8 cellular contexts compared by ENCODE assay signal in the genomic region with DNA sequence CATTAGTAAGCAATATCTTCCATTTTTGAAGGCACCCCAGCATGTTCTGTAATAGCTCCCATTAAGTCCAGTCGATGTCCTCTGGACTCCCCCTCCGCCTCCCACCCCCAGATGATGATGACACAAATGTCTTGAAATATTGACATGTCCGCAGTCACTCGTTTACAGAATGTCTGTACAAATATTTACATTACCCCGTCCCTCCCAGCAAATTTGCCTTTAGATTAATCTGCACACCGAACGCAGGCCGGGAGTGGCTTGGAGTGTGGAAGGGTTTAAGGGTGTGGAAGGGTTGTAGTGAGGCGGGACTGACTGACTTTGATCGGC. TPM values are rescaled to one million over a fixed set of nuclear protein-coding genes. Genes with fewer than 3 reads are reported as not detected.
DNase-seq lines count a peak whose midpoint lies in the region; ATAC-seq and TF ChIP-seq lines count a peak whose summit lies in the region.

No MANE protein-coding gene starts in this region.

- H3K4me3 ChIP-seq in adipocyte (ENCODE audit: low read length), result peak overlapping the region; percentile 85
- H3K4me3 ChIP-seq in liver (ENCODE audit: low read depth in 1 of 3, low read length in 3 of 3), result peak overlapping the region; percentile 69 to 90 (median 73)

- H3K27me3 ChIP-seq in adipocyte (replicated peaks; ENCODE audit: control insufficient read depth, insufficient read depth, low read length), result no peaks in the 10 kb centered on the region
- no peaks in the 10 kb centered on the region for H3K27me3 ChIP-seq in liver (ENCODE audit: control insufficient read depth in 4 of 4, insufficient read depth in 4 of 4, low read length in 3 of 4)

- peaks cover 48% of the 10 kb centered on the region for H3K27me3 Mint-ChIP-seq in activated T-cell treated with anti-CD3 and anti-CD28 coated beads, Interleukin-2, amount 50 U/mL, for 4 hours (ENCODE audit: low read depth)
- peaks cover 56% of the 10 kb centered on the region for H3K27me3 Mint-ChIP-seq in type B pancreatic cell

- H3K4me1 ChIP-seq in adipocyte (ENCODE audit: control insufficient read depth, insufficient read depth, low read length) (peaks cover 4% of the 10 kb centered on the region), liver (ENCODE audit: control insufficient read depth in 4 of 4, insufficient read depth in 4 of 4, low read length in 3 of 4) (peaks cover 0 to 20% (median 13%) of the 10 kb centered on the region in 4 donors)

- H3K9me3 Mint-ChIP-seq in activated T-cell treated with anti-CD3 and anti-CD28 coated beads, Interleukin-2, amount 50 U/mL, for 4 hours, result no peaks in the 10 kb centered on the region
- H3K9me3 Mint-ChIP-seq in type B pancreatic cell, result no peaks in the 10 kb centered on the region

- H3K36me3 ChIP-seq in adipocyte (ENCODE audit: control insufficient read depth, insufficient read depth, low read length, severe bottlenecking) (no peaks in the 10 kb centered on the region), liver (ENCODE audit: control insufficient read depth in 4 of 4, insufficient read depth in 3 of 4, low read depth in 1 of 4, low read length in 3 of 4) (no peaks in the 10 kb centered on the region)

- H3K4me1 Mint-ChIP-seq in activated T-cell treated with anti-CD3 and anti-CD28 coated beads, Interleukin-2, amount 50 U/mL, for 4 hours (ENCODE audit: low read depth), result peaks cover 8% of the 10 kb centered on the region
- H3K4me1 Mint-ChIP-seq in type B pancreatic cell (ENCODE audit: unreplicated experiment), result peaks cover 3% of the 10 kb centered on the region

- H3K9me3 ChIP-seq in adipocyte (ENCODE audit: control insufficient read depth, low read length) (no peaks in the 10 kb centered on the region), liver (ENCODE audit: control insufficient read depth in 4 of 4, low read length in 3 of 4) (no peaks in the 10 kb centered on the region)

- no peak for ATAC-seq in activated T-cell treated with anti-CD3 and anti-CD28 coated beads, Interleukin-2, amount 50 U/mL, for 4 hours
- no peak for ATAC-seq in GM18870 (IDR thresholded peaks at IDR 0.05; ENCODE audit: unreplicated experiment)
- no peak for ATAC-seq in GM21737 (IDR thresholded peaks at IDR 0.05; ENCODE audit: unreplicated experiment)
- ATAC-seq in GM19467 (IDR thresholded peaks at IDR 0.05; ENCODE audit: unreplicated experiment), result no peak

- WGBS in liver, result 7% methylated on average over 10 of the region's 10 CpGs

- H3K4me3 Mint-ChIP-seq in activated T-cell treated with anti-CD3 and anti-CD28 coated beads, Interleukin-2, amount 50 U/mL, for 4 hours, result peak overlapping the region; percentile 65
- H3K4me3 Mint-ChIP-seq in type B pancreatic cell, result peak overlapping the region; percentile 91

- H3K27ac Mint-ChIP-seq in type B pancreatic cell, result peak overlapping the region; percentile 88

- TF ChIP-seq CTCF in liver (IDR thresholded peaks at IDR 0.05; ENCODE audit: low read depth, low read length, missing input control) (no peak), type B pancreatic cell (conservative IDR thresholded peaks at IDR 0.05) (no peak)

- peak overlapping the region; percentile 85 to 94 for H3K27ac ChIP-seq in liver (ENCODE audit: low read depth in 1 of 2, low read length in 2 of 2)

- H3K9ac ChIP-seq in adipocyte (ENCODE audit: low read length), result peak overlapping the region; percentile 83
- H3K9ac ChIP-seq in liver (ENCODE audit: low read depth in 1 of 2, low read length in 2 of 2), result peak overlapping the region; percentile 17 to 97

- no peak for DNase-seq in activated T-cell treated with anti-CD3 and anti-CD28 coated beads, Interleukin-2, amount 50 U/mL, for 4 hours
- DNase-seq in activated T-cell treated with anti-CD3 and anti-CD28 coated beads, Interleukin-2, amount 50 U/mL, for 1 hour, result no peak
- DNase-seq in adipocyte (ENCODE audit: low read depth) (no peak), type B pancreatic cell (ENCODE audit: extremely low spot score, unreplicated experiment) (no peak)

- no peaks in the 10 kb centered on the region for H3K36me3 Mint-ChIP-seq in activated T-cell treated with anti-CD3 and anti-CD28 coated beads, Interleukin-2, amount 50 U/mL, for 4 hours (ENCODE audit: insufficient read depth)
- no peaks in the 10 kb centered on the region for H3K36me3 Mint-ChIP-seq in type B pancreatic cell

- no peak for TF ChIP-seq RAD21 in liver (IDR thresholded peaks at IDR 0.05)

TF ChIP-seq in liver, 16 proteins besides CTCF, POLR2A, EP300 and RAD21:
- peak; percentile 57 for TF ChIP-seq FOXA1 (IDR thresholded peaks at IDR 0.05)
- no peak for TF ChIP-seq TAF1 (conservative IDR thresholded peaks at IDR 0.05)
- TF ChIP-seq FOXA2 (IDR thresholded peaks at IDR 0.05), result peak; percentile 68
- TF ChIP-seq HNF4A (conservative IDR thresholded peaks at IDR 0.05), result peak; percentile 45 to 61
- TF ChIP-seq NR2F2 (IDR thresholded peaks at IDR 0.05), result no peak
- peak in 1 of 2 donors; percentile 25 for TF ChIP-seq EGR1 (IDR thresholded peaks at IDR 0.05; ENCODE audit: low read depth in 2 of 2)
- TF ChIP-seq, protein P1, sequence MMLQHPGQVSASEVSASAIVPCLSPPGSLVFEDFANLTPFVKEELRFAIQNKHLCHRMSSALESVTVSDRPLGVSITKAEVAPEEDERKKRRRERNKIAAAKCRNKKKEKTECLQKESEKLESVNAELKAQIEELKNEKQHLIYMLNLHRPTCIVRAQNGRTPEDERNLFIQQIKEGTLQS (IDR thresholded peaks at IDR 0.05), result peak; percentile 78
- TF ChIP-seq JUND (IDR thresholded peaks at IDR 0.05), result peak in 1 of 2 donors; percentile 36
- TF ChIP-seq YY1 (IDR thresholded peaks at IDR 0.05), result peak; percentile 51
- TF ChIP-seq RXRA (IDR thresholded peaks at IDR 0.05), result peak in 1 of 2 donors; percentile 49
- TF ChIP-seq, protein P2, sequence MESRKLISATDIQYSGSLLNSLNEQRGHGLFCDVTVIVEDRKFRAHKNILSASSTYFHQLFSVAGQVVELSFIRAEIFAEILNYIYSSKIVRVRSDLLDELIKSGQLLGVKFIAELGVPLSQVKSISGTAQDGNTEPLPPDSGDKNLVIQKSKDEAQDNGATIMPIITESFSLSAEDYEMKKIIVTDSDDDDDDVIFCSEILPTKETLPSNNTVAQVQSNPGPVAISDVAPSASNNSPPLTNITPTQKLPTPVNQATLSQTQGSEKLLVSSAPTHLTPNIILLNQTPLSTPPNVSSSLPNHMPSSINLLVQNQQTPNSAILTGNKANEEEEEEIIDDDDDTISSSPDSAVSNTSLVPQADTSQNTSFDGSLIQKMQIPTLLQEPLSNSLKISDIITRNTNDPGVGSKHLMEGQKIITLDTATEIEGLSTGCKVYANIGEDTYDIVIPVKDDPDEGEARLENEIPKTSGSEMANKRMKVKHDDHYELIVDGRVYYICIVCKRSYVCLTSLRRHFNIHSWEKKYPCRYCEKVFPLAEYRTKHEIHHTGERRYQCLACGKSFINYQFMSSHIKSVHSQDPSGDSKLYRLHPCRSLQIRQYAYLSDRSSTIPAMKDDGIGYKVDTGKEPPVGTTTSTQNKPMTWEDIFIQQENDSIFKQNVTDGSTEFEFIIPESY (IDR thresholded peaks at IDR 0.05), result no peak
- no peak for TF ChIP-seq GABPA (IDR thresholded peaks at IDR 0.05 in 1 of 2, conservative IDR thresholded peaks at IDR 0.05 in 1 of 2)
- TF ChIP-seq, protein P3, sequence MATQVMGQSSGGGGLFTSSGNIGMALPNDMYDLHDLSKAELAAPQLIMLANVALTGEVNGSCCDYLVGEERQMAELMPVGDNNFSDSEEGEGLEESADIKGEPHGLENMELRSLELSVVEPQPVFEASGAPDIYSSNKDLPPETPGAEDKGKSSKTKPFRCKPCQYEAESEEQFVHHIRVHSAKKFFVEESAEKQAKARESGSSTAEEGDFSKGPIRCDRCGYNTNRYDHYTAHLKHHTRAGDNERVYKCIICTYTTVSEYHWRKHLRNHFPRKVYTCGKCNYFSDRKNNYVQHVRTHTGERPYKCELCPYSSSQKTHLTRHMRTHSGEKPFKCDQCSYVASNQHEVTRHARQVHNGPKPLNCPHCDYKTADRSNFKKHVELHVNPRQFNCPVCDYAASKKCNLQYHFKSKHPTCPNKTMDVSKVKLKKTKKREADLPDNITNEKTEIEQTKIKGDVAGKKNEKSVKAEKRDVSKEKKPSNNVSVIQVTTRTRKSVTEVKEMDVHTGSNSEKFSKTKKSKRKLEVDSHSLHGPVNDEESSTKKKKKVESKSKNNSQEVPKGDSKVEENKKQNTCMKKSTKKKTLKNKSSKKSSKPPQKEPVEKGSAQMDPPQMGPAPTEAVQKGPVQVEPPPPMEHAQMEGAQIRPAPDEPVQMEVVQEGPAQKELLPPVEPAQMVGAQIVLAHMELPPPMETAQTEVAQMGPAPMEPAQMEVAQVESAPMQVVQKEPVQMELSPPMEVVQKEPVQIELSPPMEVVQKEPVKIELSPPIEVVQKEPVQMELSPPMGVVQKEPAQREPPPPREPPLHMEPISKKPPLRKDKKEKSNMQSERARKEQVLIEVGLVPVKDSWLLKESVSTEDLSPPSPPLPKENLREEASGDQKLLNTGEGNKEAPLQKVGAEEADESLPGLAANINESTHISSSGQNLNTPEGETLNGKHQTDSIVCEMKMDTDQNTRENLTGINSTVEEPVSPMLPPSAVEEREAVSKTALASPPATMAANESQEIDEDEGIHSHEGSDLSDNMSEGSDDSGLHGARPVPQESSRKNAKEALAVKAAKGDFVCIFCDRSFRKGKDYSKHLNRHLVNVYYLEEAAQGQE (IDR thresholded peaks at IDR 0.05), result no peak
- TF ChIP-seq HNF4G (IDR thresholded peaks at IDR 0.05), result no peak
- peak; percentile 50 for TF ChIP-seq SP1 (IDR thresholded peaks at IDR 0.05)
- peak; percentile 24 for TF ChIP-seq MAX (IDR thresholded peaks at IDR 0.05)

RNA-seq across cellular contexts. Expression of gene OSBPL6, which starts 0.9 kb away (rescaled TPM):
- total RNA-seq in activated T-cell treated with anti-CD3 and anti-CD28 coated beads, Interleukin-2, amount 50 U/mL, for 4 hours, result under 1 TPM; 0.28 to 0.53 (median 0.30) TPM
- total RNA-seq in liver, result 1 to 10 TPM; 2.3 to 3.3 TPM
- 1 to 10 TPM; 1.3 to 2.0 TPM for polyA plus RNA-seq in liver
- 2.9 and 6.9 TPM in 2 replicates for total RNA-seq in type B pancreatic cell (ENCODE audit: low replicate concordance)
